In genomic region chr1:54835970-54836369, GRCh38 we compare ENCODE assay signal across 15 cellular contexts. TPM values are rescaled to one million over a fixed set of nuclear protein-coding genes. Genes with fewer than 3 reads are reported as not detected.
"Had no signal": no experiment of that assay in that cellular context is flagged by ENCODE, and none has a peak within 500 bp of the region (broad histone marks: within the 10 kb centered on the region; RNA-seq: fewer than 3 reads in every experiment).

No MANE protein-coding gene starts in this region.

- H3K27me3 ChIP-seq: right atrium auricular region had no signal

- DNase-seq: activated CD4-positive, alpha-beta memory T cell treated with anti-CD3 and anti-CD28 coated beads for 36 hours; activated CD4-positive, alpha-beta T cell treated with anti-CD3 and anti-CD28 coated beads for 1 hour; activated naive CD4-positive, alpha-beta T cell treated with anti-CD3 and anti-CD28 coated beads for 36 hours; cortex of kidney; effector memory CD8-positive, alpha-beta T cell; erythroblast; kidney; lower lobe of right lung; naive B cell; posterior cingulate gyrus; stimulated activated CD4-positive, alpha-beta T cell treated with anti-CD3 and anti-CD28 coated beads, Interleukin-4, amount 100 ng/mL, for 4 hours; T-helper 9 cell had no signal

- H3K9me3 ChIP-seq: lower lobe of right lung had no signal

- H3K4me1 ChIP-seq: lower lobe of right lung, right atrium auricular region, tibial nerve had no signal

- ATAC-seq: effector memory CD8-positive, alpha-beta T cell had no signal

- H3K4me3 ChIP-seq: lower lobe of right lung, right atrium auricular region, skin epidermis, tibial nerve had no signal

- H3K36me3 ChIP-seq: lower lobe of right lung, right atrium auricular region, tibial nerve had no signal

- H3K27ac ChIP-seq: lower lobe of right lung, right atrium auricular region, tibial nerve had no signal

RNA-seq across cellular contexts. Expression of gene TTC22, which starts 34.8 kb away (rescaled TPM):
- total RNA-seq: tibial nerve had no signal
